Comparison of ENCODE assay signal across 29 cellular contexts in genomic region chr18:50285071-50285470, GRCh38. TPM values are rescaled to one million over a fixed set of nuclear protein-coding genes. Genes with fewer than 3 reads are reported as not detected.
A peak's percentile ranks its signal among the peaks of the same experiment; 100 is the strongest.
DNase-seq lines count a peak whose midpoint lies in the region; ATAC-seq and TF ChIP-seq lines count a peak whose summit lies in the region.
"Had no signal": no experiment of that assay in that cellular context is flagged by ENCODE, and none has a peak within 500 bp of the region (broad histone marks: within the 10 kb centered on the region; RNA-seq: fewer than 3 reads in every experiment).

No MANE protein-coding gene starts in this region.

- H3K27me3 Mint-ChIP-seq in activated CD4-positive, alpha-beta T cell treated with anti-CD3 and anti-CD28 coated beads, Interleukin-2, amount 10 ng/mL, durations not matched to agents 24 days and 14 days, result no peaks in the 10 kb centered on the region
- no peaks in the 10 kb centered on the region for H3K27me3 Mint-ChIP-seq in stimulated activated naive B cell treated with anti-CD40 and anti-IgM and Interleukin-4, amounts not matched to agents 10 μg/mL and 1 μg/mL and 100 μg/mL, for 72 hours
- H3K27me3 Mint-ChIP-seq: activated naive CD8-positive, alpha-beta T cell treated with anti-CD3 and anti-CD28 coated beads for 36 hours had no signal

- peak; percentile 59 for DNase-seq in activated CD4-positive, alpha-beta T cell treated with anti-CD3 and anti-CD28 coated beads, Interleukin-2, amount 10 ng/mL, durations not matched to agents 24 days and 14 days
- no peak for DNase-seq in activated CD4-positive, alpha-beta T cell treated with anti-CD3 and anti-CD28 coated beads for 4 hours
- DNase-seq in WERI-Rb-1 (peak; percentile 7), foreskin keratinocyte (no peak), KBM-7 (no peak), aorta (no peak)
- DNase-seq in stimulated activated naive B cell treated with anti-CD40 and anti-IgM and Interleukin-4, amounts not matched to agents 10 μg/mL and 1 μg/mL and 100 μg/mL, for 72 hours, result no peak
- DNase-seq: activated CD4-positive, alpha-beta T cell treated with anti-CD3 and anti-CD28 coated beads, Interleukin-2, amount 50 U/mL, for 1 hour; activated CD8-positive, alpha-beta memory T cell treated with anti-CD3 and anti-CD28 coated beads, Interleukin-2, amount 50 U/mL, for 4 hours; activated naive CD8-positive, alpha-beta T cell treated with anti-CD3 and anti-CD28 coated beads for 36 hours; CD8-positive, alpha-beta T cell; central memory CD4-positive, alpha-beta T cell; DMS 273 treated with DMSO at 0.1 percent for 48 hours; glutamatergic neuron; GOT3; midbrain; naive thymus-derived CD4-positive, alpha-beta T cell; NCI-H1105; NCI-H187 treated with DMSO at 0.1 percent for 48 hours; NCI-H524 treated with DMSO at 0.1 percent for 48 hours; NK-92 treated with Interleukin-12 subunit alpha and Interleukin-12 subunit beta, amount 100 ng/mL, for 24 hours; PC-3; SHP77; stimulated activated CD4-positive, alpha-beta T cell treated with anti-CD3 and anti-CD28 coated beads, Interleukin-2, amount 100 ng/mL, for 24 hours; T-helper 9 cell had no signal

- intact Hi-C loops in activated CD4-positive, alpha-beta T cell treated with anti-CD3 and anti-CD28 coated beads, Interleukin-2, amount 10 ng/mL, durations not matched to agents 24 days and 14 days (cut with micrococcal nuclease), result loop anchor here (5.0 to 10.0 kb wide), 4 partner anchors 473 to 912 kb away; partner anchors contain the start of genes ACAA2, ME2, MEX3C and SMAD4
- intact Hi-C loops in aorta (cut with DNase I), result loop anchor here (10.0 kb wide), 4 partner anchors 90 to 910 kb away; partner anchors contain the start of genes SKA1 (in 2 of the 2), ACAA2 (in 1 of the 2), MEX3C (in 1 of the 2) and RPL17 (in 1 of the 2)

- H3K4me3 Mint-ChIP-seq in activated CD4-positive, alpha-beta T cell treated with anti-CD3 and anti-CD28 coated beads, Interleukin-2, amount 10 ng/mL, durations not matched to agents 24 days and 14 days, result no peak overlapping the region
- no peak overlapping the region for H3K4me3 Mint-ChIP-seq in stimulated activated naive B cell treated with anti-CD40 and anti-IgM and Interleukin-4, amounts not matched to agents 10 μg/mL and 1 μg/mL and 100 μg/mL, for 72 hours
- H3K4me3 Mint-ChIP-seq: activated naive CD8-positive, alpha-beta T cell treated with anti-CD3 and anti-CD28 coated beads for 36 hours; CD8-positive, alpha-beta T cell had no signal

- WGBS in aorta, 2 donors, result 93 to 94% methylated on average over 8 to 13 of the region's 13 CpGs

- in situ Hi-C loops in KBM-7 (cut with MboI; ENCODE audit: low pct_unique_long_range_greater_than_20kb, low sequenced_read_pairs), result no loop called here

- H3K4me3 ChIP-seq in WERI-Rb-1 (ENCODE audit: low read depth, low read length) (no peak overlapping the region), aorta (ENCODE audit: low read length in 2 of 2) (no peak overlapping the region)
- H3K4me3 ChIP-seq: ascending aorta had no signal

- no peaks in the 10 kb centered on the region for H3K9me3 Mint-ChIP-seq in activated CD4-positive, alpha-beta T cell treated with anti-CD3 and anti-CD28 coated beads, Interleukin-2, amount 10 ng/mL, durations not matched to agents 24 days and 14 days
- H3K9me3 Mint-ChIP-seq in stimulated activated naive B cell treated with anti-CD40 and anti-IgM and Interleukin-4, amounts not matched to agents 10 μg/mL and 1 μg/mL and 100 μg/mL, for 72 hours, result no peaks in the 10 kb centered on the region
- H3K9me3 Mint-ChIP-seq: activated naive CD8-positive, alpha-beta T cell treated with anti-CD3 and anti-CD28 coated beads for 36 hours; CD8-positive, alpha-beta T cell had no signal

- H3K27ac Mint-ChIP-seq in activated CD4-positive, alpha-beta T cell treated with anti-CD3 and anti-CD28 coated beads, Interleukin-2, amount 10 ng/mL, durations not matched to agents 24 days and 14 days, result peak overlapping the region; percentile 60
- H3K27ac Mint-ChIP-seq in stimulated activated naive B cell treated with anti-CD40 and anti-IgM and Interleukin-4, amounts not matched to agents 10 μg/mL and 1 μg/mL and 100 μg/mL, for 72 hours, result peak overlapping the region; percentile 60
- H3K27ac Mint-ChIP-seq: activated naive CD8-positive, alpha-beta T cell treated with anti-CD3 and anti-CD28 coated beads for 36 hours; CD8-positive, alpha-beta T cell had no signal

- no peaks in the 10 kb centered on the region for H3K9me3 ChIP-seq in WERI-Rb-1 (ENCODE audit: severe bottlenecking)
- H3K9me3 ChIP-seq in aorta (ENCODE audit: control insufficient read depth, low read length), result no peaks in the 10 kb centered on the region
- H3K9me3 ChIP-seq: ascending aorta had no signal

- H3K36me3 Mint-ChIP-seq in activated CD4-positive, alpha-beta T cell treated with anti-CD3 and anti-CD28 coated beads, Interleukin-2, amount 10 ng/mL, durations not matched to agents 24 days and 14 days (ENCODE audit: low read depth), result peaks cover 62% of the 10 kb centered on the region
- H3K36me3 Mint-ChIP-seq in stimulated activated naive B cell treated with anti-CD40 and anti-IgM and Interleukin-4, amounts not matched to agents 10 μg/mL and 1 μg/mL and 100 μg/mL, for 72 hours, result peaks cover 51 to 67% of the 10 kb centered on the region in 2 donors

- H3K4me1 ChIP-seq in foreskin keratinocyte (peaks cover 4% of the 10 kb centered on the region), aorta (ENCODE audit: control insufficient read depth in 1 of 2, insufficient read depth in 2 of 2, low read length in 2 of 2) (peaks cover 0 to 3% of the 10 kb centered on the region in 2 donors)

- H3K27me3 ChIP-seq in WERI-Rb-1 (ENCODE audit: insufficient read depth, low read depth, severe bottlenecking), result no peaks in the 10 kb centered on the region
- no peaks in the 10 kb centered on the region for H3K27me3 ChIP-seq in foreskin keratinocyte
- H3K27me3 ChIP-seq in aorta (ENCODE audit: control insufficient read depth in 1 of 2, insufficient read depth in 2 of 2, low read length in 1 of 2), result no peaks in the 10 kb centered on the region
- H3K27me3 ChIP-seq: ascending aorta had no signal

- H3K36me3 ChIP-seq in WERI-Rb-1, result peaks cover 43% of the 10 kb centered on the region
- H3K36me3 ChIP-seq in aorta (ENCODE audit: control insufficient read depth in 1 of 2, insufficient read depth in 2 of 2, low read length in 1 of 2), result peaks cover 0 to 4% of the 10 kb centered on the region in 2 donors

- H3K27ac ChIP-seq in WERI-Rb-1 (no peak overlapping the region), foreskin keratinocyte (peak overlapping the region; percentile 27), aorta (ENCODE audit: low read depth in 1 of 2, low read length in 2 of 2) (no peak overlapping the region)
- H3K27ac ChIP-seq: 22Rv1, ascending aorta, parathyroid adenoma had no signal

- no peak for TF ChIP-seq CTCF in WERI-Rb-1 (IDR thresholded peaks at IDR 0.05; ENCODE audit: low read depth, low read length)
- TF ChIP-seq CTCF in foreskin keratinocyte (conservative IDR thresholded peaks at IDR 0.05), result no peak

- ATAC-seq in foreskin keratinocyte, result no peak
- ATAC-seq in stimulated activated naive B cell treated with anti-CD40 and anti-IgM and Interleukin-4, amounts not matched to agents 10 μg/mL and 1 μg/mL and 100 μg/mL, for 72 hours (replicated peaks), result no peak
- no peak for ATAC-seq in HG02759 (IDR thresholded peaks at IDR 0.05; ENCODE audit: unreplicated experiment)
- ATAC-seq in aorta (ENCODE audit: low FRiP score), result no peak
- ATAC-seq: CD8-positive, alpha-beta T cell; naive thymus-derived CD4-positive, alpha-beta T cell; PC-3 had no signal

- peaks cover 46% of the 10 kb centered on the region for H3K4me1 Mint-ChIP-seq in activated CD4-positive, alpha-beta T cell treated with anti-CD3 and anti-CD28 coated beads, Interleukin-2, amount 10 ng/mL, durations not matched to agents 24 days and 14 days
- peaks cover 47 to 65% of the 10 kb centered on the region in 2 donors for H3K4me1 Mint-ChIP-seq in stimulated activated naive B cell treated with anti-CD40 and anti-IgM and Interleukin-4, amounts not matched to agents 10 μg/mL and 1 μg/mL and 100 μg/mL, for 72 hours

RNA-seq across cellular contexts. Expression of gene CXXC1, which starts 2.4 kb away (rescaled TPM):
- total RNA-seq in activated CD4-positive, alpha-beta T cell treated with anti-CD3 and anti-CD28 coated beads, Interleukin-2, amount 10 ng/mL, durations not matched to agents 24 days and 14 days, result 102 and 105 TPM in 2 replicates
- total RNA-seq in foreskin keratinocyte (51.3 and 56.8 TPM in 2 replicates), aorta (10 to 100 TPM; 54.3 to 74.0 TPM)
- polyA plus RNA-seq in foreskin keratinocyte (51.8 and 58.3 TPM in 2 replicates), aorta (100 to 1,000 TPM in 1 of 2 donors, 10 to 100 TPM in 1; 33.2 to 169 TPM)

RNA-seq across cellular contexts. Expression of gene MBD1, which starts 3.7 kb away (rescaled TPM):
- total RNA-seq in activated CD4-positive, alpha-beta T cell treated with anti-CD3 and anti-CD28 coated beads, Interleukin-2, amount 10 ng/mL, durations not matched to agents 24 days and 14 days, result 91.7 and 93.3 TPM in 2 replicates
- 78.5 and 86.2 TPM in 2 replicates for total RNA-seq in foreskin keratinocyte
- polyA plus RNA-seq in foreskin keratinocyte, result 44.9 and 46.4 TPM in 2 replicates
- total RNA-seq in aorta, result 10 to 100 TPM; 62.1 to 76.6 TPM
- 10 to 100 TPM; 24.4 to 58.3 TPM for polyA plus RNA-seq in aorta

RNA-seq across cellular contexts. Expression of gene CFAP53, which starts 18.8 kb away (rescaled TPM):
- total RNA-seq in activated CD4-positive, alpha-beta T cell treated with anti-CD3 and anti-CD28 coated beads, Interleukin-2, amount 10 ng/mL, durations not matched to agents 24 days and 14 days, result 0.38 and 0.63 TPM in 2 replicates
- 0.34 and 0.46 TPM in 2 replicates for total RNA-seq in foreskin keratinocyte
- 0.40 and 0.41 TPM in 2 replicates for polyA plus RNA-seq in foreskin keratinocyte
- total RNA-seq in aorta, result under 1 TPM; 0.39 to 0.49 TPM
- under 1 TPM in 1 of 2 donors, not detected in 1; 0.61 TPM for polyA plus RNA-seq in aorta
- total RNA-seq: ascending aorta, PC-3 had no signal

Comparison
In these comparisons a context has a peak if more than half of its experiments do, and no peak if none do; other contexts are left out.
1. DNase-seq: peak in activated CD4-positive, alpha-beta T cell treated with anti-CD3 and anti-CD28 coated beads, Interleukin-2, amount 10 ng/mL, durations not matched to agents 24 days and 14 days (single experiment) and WERI-Rb-1 (single experiment); none in activated CD4-positive, alpha-beta T cell treated with anti-CD3 and anti-CD28 coated beads for 4 hours (0 of 2), foreskin keratinocyte (0 of 2), stimulated activated naive B cell treated with anti-CD40 and anti-IgM and Interleukin-4, amounts not matched to agents 10 μg/mL and 1 μg/mL and 100 μg/mL, for 72 hours (single experiment), KBM-7 (single experiment) and aorta (0 of 2).